Comparison of ENCODE assay signal across 30 cellular contexts in genomic region chr18:33269223-33269622, GRCh38.
DNase-seq lines count a peak whose midpoint lies in the region; ATAC-seq and TF ChIP-seq lines count a peak whose summit lies in the region.
"Had no signal": no experiment of that assay in that cellular context is flagged by ENCODE, and none has a peak within 500 bp of the region (broad histone marks: within the 10 kb centered on the region; RNA-seq: fewer than 3 reads in every experiment).

No MANE protein-coding gene starts in this region.

- ATAC-seq in WTC11 (peak; percentile 73), T-cell (replicated peaks in 1 of 4) (no peak)
- ATAC-seq: Panc1 had no signal

- H2BK15ac ChIP-seq in neuronal stem cell (ENCODE audit: low read length): no peak overlapping the region

- H3K27ac Mint-ChIP-seq in WTC11 (peak overlapping the region; percentile 80), T-cell (no peak overlapping the region)
- H3K27ac Mint-ChIP-seq: CD14-positive monocyte; CD8-positive, alpha-beta memory T cell had no signal

- no peaks in the 10 kb centered on the region for H3K27me3 Mint-ChIP-seq in WTC11 (ENCODE audit: low read depth)
- H3K27me3 Mint-ChIP-seq in T-cell: no peaks in the 10 kb centered on the region
- H3K27me3 Mint-ChIP-seq: CD8-positive, alpha-beta memory T cell had no signal

- no peaks in the 10 kb centered on the region for H3K9me3 Mint-ChIP-seq in WTC11
- H3K9me3 Mint-ChIP-seq in T-cell: peaks cover 0 to 3% (median 0%) of the 10 kb centered on the region in 3 donors

- H2AFZ ChIP-seq in neuronal stem cell (ENCODE audit: low read length): peak overlapping the region; percentile 25

- peak; percentile 3 for DNase-seq in H7
- no peak for DNase-seq in WTC11 (ENCODE audit: low spot score)
- peak; percentile 25 for DNase-seq in iPS DF 4.7 (ENCODE audit: extremely low read depth, low spot score)
- no peak for DNase-seq in neuronal stem cell (ENCODE audit: low spot score)
- no peak for DNase-seq in NCI-H524 treated with DMSO at 0.1 percent for 48 hours (lab: John Stamatoyannopoulos, UW)
- DNase-seq in T-cell: no peak
- no peak for DNase-seq in NCI-H146 (lab: John Stamatoyannopoulos, UW)
- no peak for DNase-seq in activated CD4-positive, alpha-beta T cell treated with anti-CD3 and anti-CD28 coated beads, Interleukin-2, amount 50 U/mL, for 4 hours
- DNase-seq: 8988T; ACHN; BE2C; CD8-positive, alpha-beta memory T cell; DMS 273 treated with DMSO at 0.1 percent for 48 hours; DMS79; EL; GF-D8; NCI-H1092; NCI-H1417 treated with DMSO at 0.1 percent for 48 hours; NCI-H187; NCI-H2081 treated with DMSO at 0.1 percent for 48 hours; NCI-H2171; NCI-H345; NCI-H510A treated with DMSO at 0.1 percent for 48 hours; NCI-H774; NK-92 treated with Interleukin-12 subunit alpha and Interleukin-12 subunit beta, amount 100 ng/mL, for 24 hours; SHP77 had no signal

- H3K36me3 ChIP-seq in H7 (replicated peaks; ENCODE audit: control insufficient read depth, insufficient read depth, low read length) (no peaks in the 10 kb centered on the region), neuronal stem cell (replicated peaks in 1 of 2; ENCODE audit: control insufficient read depth in 2 of 2, insufficient read depth in 2 of 2, low read length in 2 of 2) (no peaks in the 10 kb centered on the region)
- H3K36me3 ChIP-seq: BE2C, HAP-1 had no signal

- H3K27me3 ChIP-seq in H7 (ENCODE audit: control insufficient read depth, insufficient read depth, low read length): no peaks in the 10 kb centered on the region
- no peaks in the 10 kb centered on the region for H3K27me3 ChIP-seq in neuronal stem cell (ENCODE audit: control insufficient read depth in 3 of 3, insufficient read depth in 3 of 3, low read depth in 1 of 3, low read length in 3 of 3)
- H3K27me3 ChIP-seq: BE2C had no signal

- H3K4me3 Mint-ChIP-seq in WTC11 (no peak overlapping the region), T-cell (no peak overlapping the region)
- H3K4me3 Mint-ChIP-seq: CD14-positive monocyte; CD8-positive, alpha-beta memory T cell had no signal

- no peak overlapping the region for H3K4ac ChIP-seq in neuronal stem cell (ENCODE audit: low read length)

- H2BK120ac ChIP-seq in neuronal stem cell (ENCODE audit: low read depth, low read length): no peak overlapping the region

- H3K79me1 ChIP-seq in neuronal stem cell (ENCODE audit: low read depth, low read length): no peaks in the 10 kb centered on the region

- H4K91ac ChIP-seq in neuronal stem cell (ENCODE audit: low read depth, low read length, poor library complexity): no peak overlapping the region

- CTCF ChIA-PET in WTC11 (lab: Charles Lee): interaction anchor here (1.3 kb wide), 1 partner anchor 37 kb away, joined by 3 read pairs; no protein-coding TSS in a partner anchor
- CTCF ChIA-PET in T-cell (lab: Charles Lee): no interaction called here

- H3K4me1 ChIP-seq in neuronal stem cell (ENCODE audit: control insufficient read depth in 2 of 2, insufficient read depth in 1 of 2, low read depth in 1 of 2, low read length in 2 of 2): peaks cover 6% of the 10 kb centered on the region in 2 donors
- H3K4me1 ChIP-seq: BE2C had no signal

- no peak overlapping the region for H3K27ac ChIP-seq in neuronal stem cell (replicated peaks; ENCODE audit: low read length)
- H3K27ac ChIP-seq: RWPE1 had no signal

- H2AK5ac ChIP-seq in neuronal stem cell (ENCODE audit: low read depth, low read length): no peak overlapping the region

- WGBS in neuronal stem cell (ENCODE audit: extremely low coverage in 2 of 2, insufficient read length in 2 of 2, insufficient replicate concordance in 1 of 2), 2 donors: no CpG with 5 or more reads among the region's 2 CpGs

- no peak overlapping the region for H3K23ac ChIP-seq in neuronal stem cell (ENCODE audit: low read depth, low read length, poor library complexity)

- H4K8ac ChIP-seq in neuronal stem cell (ENCODE audit: low read depth, low read length): no peak overlapping the region

- peaks cover 18% of the 10 kb centered on the region for H3K4me1 Mint-ChIP-seq in WTC11
- no peaks in the 10 kb centered on the region for H3K4me1 Mint-ChIP-seq in T-cell
- H3K4me1 Mint-ChIP-seq: CD14-positive monocyte; CD8-positive, alpha-beta memory T cell had no signal

- no peak overlapping the region for H2BK5ac ChIP-seq in neuronal stem cell (ENCODE audit: low read length)

- POLR2A ChIA-PET in WTC11 (lab: Charles Lee): no interaction called here
- POLR2A ChIA-PET in T-cell (lab: Charles Lee): no interaction called here

- H3K4me2 ChIP-seq in neuronal stem cell (ENCODE audit: insufficient read depth, low read length, poor library complexity, severe bottlenecking): no peak overlapping the region

- no peak for TF ChIP-seq CTCF in WTC11 (IDR thresholded peaks at IDR 0.05)

- no peaks in the 10 kb centered on the region for H3K9me3 ChIP-seq in neuronal stem cell (replicated peaks in 1 of 2; ENCODE audit: control insufficient read depth in 2 of 2, insufficient read depth in 1 of 2, low read depth in 1 of 2, low read length in 2 of 2)
- H3K9me3 ChIP-seq: BE2C, HAP-1 had no signal

- H3K36me3 Mint-ChIP-seq in WTC11 (no peaks in the 10 kb centered on the region), T-cell (no peaks in the 10 kb centered on the region)
- H3K36me3 Mint-ChIP-seq: CD14-positive monocyte; CD8-positive, alpha-beta memory T cell had no signal

- no peak overlapping the region for H3K14ac ChIP-seq in neuronal stem cell (ENCODE audit: low read length)

- no peak overlapping the region for H3K9ac ChIP-seq in neuronal stem cell (ENCODE audit: low read depth, low read length, poor library complexity)

- no peak overlapping the region for H3K4me3 ChIP-seq in H7 (ENCODE audit: insufficient read depth, low read depth, low read length)
- no peak overlapping the region for H3K4me3 ChIP-seq in neuronal stem cell (ENCODE audit: low read length in 2 of 2)
- H3K4me3 ChIP-seq: HAP-1 had no signal

- H2BK12ac ChIP-seq in neuronal stem cell (ENCODE audit: low read length): no peak overlapping the region

- H3K18ac ChIP-seq in neuronal stem cell (ENCODE audit: low read length): no peak overlapping the region

TF ChIP-seq in WTC11, 78 proteins besides CTCF, POLR2A, EP300 and RAD21:
- TF ChIP-seq, protein P1, sequence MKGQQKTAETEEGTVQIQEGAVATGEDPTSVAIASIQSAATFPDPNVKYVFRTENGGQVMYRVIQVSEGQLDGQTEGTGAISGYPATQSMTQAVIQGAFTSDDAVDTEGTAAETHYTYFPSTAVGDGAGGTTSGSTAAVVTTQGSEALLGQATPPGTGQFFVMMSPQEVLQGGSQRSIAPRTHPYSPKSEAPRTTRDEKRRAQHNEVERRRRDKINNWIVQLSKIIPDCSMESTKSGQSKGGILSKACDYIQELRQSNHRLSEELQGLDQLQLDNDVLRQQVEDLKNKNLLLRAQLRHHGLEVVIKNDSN (CRISPR knock-in tag; IDR thresholded peaks at IDR 0.05): no peak
- TF ChIP-seq, protein P2, sequence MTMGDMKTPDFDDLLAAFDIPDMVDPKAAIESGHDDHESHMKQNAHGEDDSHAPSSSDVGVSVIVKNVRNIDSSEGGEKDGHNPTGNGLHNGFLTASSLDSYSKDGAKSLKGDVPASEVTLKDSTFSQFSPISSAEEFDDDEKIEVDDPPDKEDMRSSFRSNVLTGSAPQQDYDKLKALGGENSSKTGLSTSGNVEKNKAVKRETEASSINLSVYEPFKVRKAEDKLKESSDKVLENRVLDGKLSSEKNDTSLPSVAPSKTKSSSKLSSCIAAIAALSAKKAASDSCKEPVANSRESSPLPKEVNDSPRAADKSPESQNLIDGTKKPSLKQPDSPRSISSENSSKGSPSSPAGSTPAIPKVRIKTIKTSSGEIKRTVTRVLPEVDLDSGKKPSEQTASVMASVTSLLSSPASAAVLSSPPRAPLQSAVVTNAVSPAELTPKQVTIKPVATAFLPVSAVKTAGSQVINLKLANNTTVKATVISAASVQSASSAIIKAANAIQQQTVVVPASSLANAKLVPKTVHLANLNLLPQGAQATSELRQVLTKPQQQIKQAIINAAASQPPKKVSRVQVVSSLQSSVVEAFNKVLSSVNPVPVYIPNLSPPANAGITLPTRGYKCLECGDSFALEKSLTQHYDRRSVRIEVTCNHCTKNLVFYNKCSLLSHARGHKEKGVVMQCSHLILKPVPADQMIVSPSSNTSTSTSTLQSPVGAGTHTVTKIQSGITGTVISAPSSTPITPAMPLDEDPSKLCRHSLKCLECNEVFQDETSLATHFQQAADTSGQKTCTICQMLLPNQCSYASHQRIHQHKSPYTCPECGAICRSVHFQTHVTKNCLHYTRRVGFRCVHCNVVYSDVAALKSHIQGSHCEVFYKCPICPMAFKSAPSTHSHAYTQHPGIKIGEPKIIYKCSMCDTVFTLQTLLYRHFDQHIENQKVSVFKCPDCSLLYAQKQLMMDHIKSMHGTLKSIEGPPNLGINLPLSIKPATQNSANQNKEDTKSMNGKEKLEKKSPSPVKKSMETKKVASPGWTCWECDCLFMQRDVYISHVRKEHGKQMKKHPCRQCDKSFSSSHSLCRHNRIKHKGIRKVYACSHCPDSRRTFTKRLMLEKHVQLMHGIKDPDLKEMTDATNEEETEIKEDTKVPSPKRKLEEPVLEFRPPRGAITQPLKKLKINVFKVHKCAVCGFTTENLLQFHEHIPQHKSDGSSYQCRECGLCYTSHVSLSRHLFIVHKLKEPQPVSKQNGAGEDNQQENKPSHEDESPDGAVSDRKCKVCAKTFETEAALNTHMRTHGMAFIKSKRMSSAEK (CRISPR knock-in tag; IDR thresholded peaks at IDR 0.05; ENCODE audit: borderline replicate concordance): no peak
- TF ChIP-seq ZNF423 (CRISPR knock-in tag; IDR thresholded peaks at IDR 0.05) (no peak), NR2C2 (CRISPR knock-in tag; IDR thresholded peaks at IDR 0.05) (no peak), KAT7 (CRISPR knock-in tag; IDR thresholded peaks at IDR 0.05; ENCODE audit: borderline replicate concordance) (no peak), SMAD4 (CRISPR knock-in tag; IDR thresholded peaks at IDR 0.05) (no peak), JUN (CRISPR knock-in tag; IDR thresholded peaks at IDR 0.05) (no peak), TEAD1 (CRISPR knock-in tag; IDR thresholded peaks at IDR 0.05) (no peak), E2F5 (CRISPR knock-in tag; IDR thresholded peaks at IDR 0.05) (no peak), ZNF232 (CRISPR knock-in tag; IDR thresholded peaks at IDR 0.05) (no peak), IRF2 (CRISPR knock-in tag; IDR thresholded peaks at IDR 0.05; ENCODE audit: borderline replicate concordance, low read depth) (no peak)
- TF ChIP-seq, protein P3, sequence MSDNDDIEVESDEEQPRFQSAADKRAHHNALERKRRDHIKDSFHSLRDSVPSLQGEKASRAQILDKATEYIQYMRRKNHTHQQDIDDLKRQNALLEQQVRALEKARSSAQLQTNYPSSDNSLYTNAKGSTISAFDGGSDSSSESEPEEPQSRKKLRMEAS (CRISPR knock-in tag; IDR thresholded peaks at IDR 0.05): no peak

Comparison
In these comparisons a context has a peak if more than half of its experiments do, and no peak if none do; other contexts are left out.
1. DNase-seq: peak in H7 (single experiment) and iPS DF 4.7 (single experiment); none in WTC11 (single experiment), neuronal stem cell (single experiment), NCI-H524 treated with DMSO at 0.1 percent for 48 hours (single experiment), T-cell (0 of 34), NCI-H146 (single experiment) and activated CD4-positive, alpha-beta T cell treated with anti-CD3 and anti-CD28 coated beads, Interleukin-2, amount 50 U/mL, for 4 hours (0 of 2).